In genomic region chr2:54613794-54614257, GRCh38 we compare ENCODE assay signal across 1 cellular context.
TF ChIP-seq lines count a peak whose summit lies in the region.

No MANE protein-coding gene starts in this region.

TF ChIP-seq in WTC11, 78 proteins besides CTCF, POLR2A, EP300 and RAD21 (continued from another document):
- TF ChIP-seq ZNF425 (CRISPR knock-in tag; conservative IDR thresholded peaks at IDR 0.05) (no peak), ATF3 (CRISPR knock-in tag; conservative IDR thresholded peaks at IDR 0.05) (no peak), NFATC4 (CRISPR knock-in tag; IDR thresholded peaks at IDR 0.05) (no peak), ATF2 (CRISPR knock-in tag; IDR thresholded peaks at IDR 0.05; ENCODE audit: borderline replicate concordance, low read depth) (no peak), GTF2I (CRISPR knock-in tag; conservative IDR thresholded peaks at IDR 0.05) (no peak)
